Comparison of ENCODE assay signal across 17 cellular contexts in the genomic region with DNA sequence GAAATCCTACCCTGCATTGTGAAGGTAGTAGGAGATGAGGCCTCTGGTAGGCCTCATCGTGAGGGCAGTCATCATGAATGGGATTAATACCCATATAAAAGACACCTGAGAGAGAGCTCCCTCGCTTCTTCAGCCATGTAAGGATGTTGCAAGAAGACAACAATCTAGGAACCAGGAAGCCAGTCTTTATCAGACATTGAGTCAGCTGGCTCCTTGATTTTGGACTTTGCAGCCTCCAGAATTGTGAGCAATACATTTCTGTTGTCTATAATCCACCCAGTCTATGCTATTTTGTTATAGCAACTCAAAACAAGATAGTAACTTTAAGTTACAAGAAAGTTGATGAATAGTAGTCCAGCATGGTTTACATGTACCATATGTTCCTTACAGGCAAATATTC.
"Had no signal": no experiment of that assay in that cellular context is flagged by ENCODE, and none has a peak within 500 bp of the region (broad histone marks: within the 10 kb centered on the region; RNA-seq: fewer than 3 reads in every experiment).

No MANE protein-coding gene starts in this region.

- H3K4me3 ChIP-seq: esophagus muscularis mucosa, gastrocnemius medialis, suprapubic skin, thyroid gland had no signal

- H3K9me3 ChIP-seq: esophagus muscularis mucosa, gastrocnemius medialis, neutrophil, suprapubic skin, thyroid gland had no signal

- H3K36me3 ChIP-seq: esophagus muscularis mucosa, gastrocnemius medialis, neutrophil, suprapubic skin, thyroid gland had no signal

- H3K27ac Mint-ChIP-seq: naive thymus-derived CD8-positive, alpha-beta T cell; type B pancreatic cell had no signal

- ATAC-seq: gastrocnemius medialis; left colon; left ventricle myocardium superior; naive thymus-derived CD8-positive, alpha-beta T cell; stimulated activated naive CD8-positive, alpha-beta T cell treated with anti-CD3 and anti-CD28 coated beads, Interleukin-15, Interleukin-2, amounts not matched to agents 100 U/mL and 50 U/mL, for 24 hours had no signal

- H3K27ac ChIP-seq: epithelial cell of prostate, esophagus muscularis mucosa, gastrocnemius medialis, neutrophil, suprapubic skin had no signal

- H3K27me3 Mint-ChIP-seq: naive thymus-derived CD8-positive, alpha-beta T cell; type B pancreatic cell had no signal

- H3K4me1 Mint-ChIP-seq: naive thymus-derived CD8-positive, alpha-beta T cell had no signal

- H3K9me3 Mint-ChIP-seq: type B pancreatic cell had no signal

- H3K4me3 Mint-ChIP-seq: naive thymus-derived CD8-positive, alpha-beta T cell; type B pancreatic cell had no signal

- H3K36me3 Mint-ChIP-seq: naive thymus-derived CD8-positive, alpha-beta T cell; type B pancreatic cell had no signal

- DNase-seq: effector memory CD4-positive, alpha-beta T cell; gastrocnemius medialis; glutamatergic neuron; left colon; left ventricle myocardium superior; naive thymus-derived CD8-positive, alpha-beta T cell; posterior cingulate gyrus; small intestine; stimulated activated CD4-positive, alpha-beta T cell treated with anti-CD3 and anti-CD28 coated beads, Interleukin-12 subunit alpha, Interleukin-12 subunit beta, amount 100 ng/mL, for 4 hours; stimulated activated CD4-positive, alpha-beta T cell treated with anti-CD3 and anti-CD28 coated beads, Interleukin-2, amount 100 ng/mL, for 48 hours; stimulated activated naive CD8-positive, alpha-beta T cell treated with anti-CD3 and anti-CD28 coated beads, Interleukin-15, Interleukin-2, amounts not matched to agents 100 U/mL and 50 U/mL, for 24 hours; thyroid gland had no signal

- H3K4me1 ChIP-seq: gastrocnemius medialis, thyroid gland had no signal

- H3K27me3 ChIP-seq: esophagus muscularis mucosa, gastrocnemius medialis, neutrophil, suprapubic skin, thyroid gland had no signal
